8 cellular contexts compared by ENCODE assay signal in the genomic region with DNA sequence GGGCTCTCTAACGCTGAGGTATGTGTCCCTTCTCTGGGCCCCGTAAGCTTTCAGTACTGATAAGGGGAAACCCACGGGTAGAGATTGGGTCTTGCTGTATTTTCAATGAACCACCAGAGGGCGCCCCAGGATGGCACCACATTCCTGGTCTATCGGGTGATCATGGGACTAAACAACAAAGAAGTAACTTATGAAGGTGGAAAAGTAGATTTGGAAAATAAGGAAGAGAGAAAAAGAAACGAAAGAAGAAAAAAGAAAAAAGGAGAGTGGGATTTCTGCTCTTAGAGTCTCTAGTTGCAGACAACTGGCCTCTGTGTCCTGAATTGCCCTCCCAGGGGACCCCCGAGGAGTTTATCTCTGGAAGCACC.
DNase-seq lines count a peak whose midpoint lies in the region; ATAC-seq lines count a peak whose summit lies in the region.

No MANE protein-coding gene starts in this region.

- DNase-seq in DMS 273 treated with DMSO at 0.1 percent for 48 hours (lab: John Stamatoyannopoulos, UW), result peak; percentile 68
- DNase-seq in HK-2 (ENCODE audit: unreplicated experiment), result peak; percentile 80
- peak; percentile 70 for DNase-seq in NOMO-1 treated with DMSO at 0.1 percent for 48 hours (lab: John Stamatoyannopoulos, UW; ENCODE audit: unreplicated experiment)
- DNase-seq in activated CD8-positive, alpha-beta memory T cell treated with anti-CD3 and anti-CD28 coated beads, Interleukin-2, amount 50 U/mL, for 1 hour (ENCODE audit: extremely low read depth), result peak; percentile 50
- peak; percentile 85 for DNase-seq in epidermal melanocyte (ENCODE audit: insufficient read length, low spot score)
- DNase-seq in mucosa of gallbladder (ENCODE audit: low spot score), result peak; percentile 85
- DNase-seq in stimulated activated CD8-positive, alpha-beta memory T cell treated with anti-CD3 and anti-CD28 coated beads, Interleukin-7, amount 100 ng/mL, for 24 hours (ENCODE audit: low read depth), result peak; percentile 70

- peak; percentile 85 for ATAC-seq in GM21360 (IDR thresholded peaks at IDR 0.05; ENCODE audit: unreplicated experiment)

Comparison
In these comparisons a context has a peak if more than half of its experiments do, and no peak if none do; other contexts are left out.
1. Peak in every context shown above with its lines: DNase-seq and ATAC-seq.